In the genomic region with DNA sequence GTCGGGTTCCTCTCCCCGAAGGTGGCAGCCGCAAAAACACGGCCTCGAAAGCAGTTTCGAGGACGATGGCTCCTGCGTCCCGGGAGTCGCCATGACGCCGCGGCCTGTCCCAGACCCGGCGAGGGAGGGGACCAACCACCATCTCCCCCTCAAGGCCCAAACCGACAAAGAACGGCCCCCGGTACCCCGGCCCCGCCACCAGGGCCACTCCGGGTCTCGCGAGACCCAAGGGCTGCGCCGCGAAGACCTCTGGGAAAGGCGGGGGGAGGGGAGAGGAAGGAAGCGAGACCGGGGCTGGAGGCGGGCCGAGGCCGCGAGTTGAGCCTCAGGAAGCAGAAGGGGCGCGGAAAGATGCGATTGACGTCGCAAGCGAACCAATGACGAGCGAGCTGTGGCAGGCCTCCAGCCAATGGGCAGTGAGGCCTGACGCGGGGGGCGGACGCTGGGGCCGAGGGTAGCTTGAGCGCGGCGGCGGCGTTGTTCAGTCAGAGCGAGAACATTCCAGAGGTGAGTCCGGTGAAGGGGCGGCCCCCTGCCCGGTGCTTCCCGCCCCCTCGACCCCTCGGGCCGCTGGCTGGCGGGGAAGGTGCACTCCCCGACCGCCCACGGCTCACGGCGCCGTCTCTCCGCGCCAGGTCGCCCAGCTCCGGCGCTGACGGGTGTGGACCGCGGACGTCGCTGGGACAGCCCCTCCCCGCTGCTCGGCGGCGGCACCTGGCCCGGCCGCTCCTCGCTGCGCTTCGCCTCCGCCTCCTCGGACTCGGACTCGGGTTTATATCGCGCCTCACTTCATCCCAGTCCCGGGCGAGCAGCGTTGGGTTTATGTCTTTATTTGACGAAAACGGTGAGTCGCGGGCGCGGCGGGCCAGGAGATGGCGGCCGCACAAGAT, we compare ENCODE assay signal across 7 cellular contexts. TPM values are rescaled to one million over a fixed set of nuclear protein-coding genes. Genes with fewer than 3 reads are reported as not detected.
A peak's percentile ranks its signal among the peaks of the same experiment; 100 is the strongest.
DNase-seq lines count a peak whose midpoint lies in the region; ATAC-seq, FAIRE-seq and TF ChIP-seq lines count a peak whose summit lies in the region.

A gene (plus strand): TSS at position 484 of the 890 bp plus-strand sequence. CDS start 1,624 bp downstream, outside the sequence.

- peak within 1 kb of the TSS; percentile 78 for H3K4me3 ChIP-seq in astrocyte of the cerebellum (ENCODE audit: low read depth, low read length)

- peak; percentile 88 for ATAC-seq in HG02981 (IDR thresholded peaks at IDR 0.05; ENCODE audit: unreplicated experiment)

- TF ChIP-seq CTCF in astrocyte of the cerebellum (IDR thresholded peaks at IDR 0.05; ENCODE audit: low read depth, low read length, missing control alignments): no peak

- in situ Hi-C loops in astrocyte of the cerebellum (cut with HindIII; ENCODE audit: low sequenced_read_pairs): no loop called here

- peak; percentile 94 for FAIRE-seq in GM18507 (lab: Jason Lieb, UNC)

- DNase-seq in GM18507 (ENCODE audit: extremely low spot score, insufficient read length, low read depth) (peak; percentile 94), NCI-H2029 treated with DMSO at 0.1 percent for 48 hours (lab: John Stamatoyannopoulos, UW) (peak; percentile 72), T-helper 9 cell (peak; percentile 98), astrocyte of the cerebellum (ENCODE audit: low read depth) (peak; percentile 97), hepatic stellate cell (ENCODE audit: low spot score) (peak; percentile 98), renal cortical epithelial cell (ENCODE audit: low read depth) (peak; percentile 92)

RNA-seq across cellular contexts. Expression of the gene that starts here (rescaled TPM):
- total RNA-seq in renal cortical epithelial cell: 117 and 173 TPM in 2 replicates

Comparison
In these comparisons a context has a peak if more than half of its experiments do, and no peak if none do; other contexts are left out.
1. Peak in every context shown above with its lines: DNase-seq, ATAC-seq and H3K4me3 ChIP-seq.